ENCODE assay signal across 10 cellular contexts in genomic region chr19:40810160-40810559, GRCh38. TPM values are rescaled to one million over a fixed set of nuclear protein-coding genes. Genes with fewer than 3 reads are reported as not detected.
DNase-seq lines count a peak whose midpoint lies in the region; ATAC-seq and TF ChIP-seq lines count a peak whose summit lies in the region.
"Had no signal": no experiment of that assay in that cellular context is flagged by ENCODE, and none has a peak within 500 bp of the region (broad histone marks: within the 10 kb centered on the region; RNA-seq: fewer than 3 reads in every experiment).

No MANE protein-coding gene starts in this region.

- DNase-seq in activated naive CD4-positive, alpha-beta T cell treated with Interleukin-2 at 50 U/mL for 16 hours, result no peak
- DNase-seq in mammary epithelial cell (no peak), memory B cell (ENCODE audit: low spot score in 2 of 2) (no peak), tibial nerve (ENCODE audit: low spot score in 2 of 2) (no peak), NCI-H1436 treated with DMSO at 0.1 percent for 48 hours (lab: John Stamatoyannopoulos, UW) (no peak), RPMI8226 (no peak)
- no peak for DNase-seq in activated CD4-positive, CD25-positive, alpha-beta regulatory T cell treated with anti-CD3 and anti-CD28 coated beads, Interleukin-2, amount 50 U/mL, for 72 hours
- DNase-seq: NCI-H2171 treated with DMSO at 0.1 percent for 48 hours had no signal

- peak overlapping the region; percentile 35 for H3K27ac Mint-ChIP-seq in activated naive CD4-positive, alpha-beta T cell treated with anti-CD3 and anti-CD28 coated beads, Interleukin-2, amount 50 U/mL, for 24 hours
- H3K27ac Mint-ChIP-seq in memory B cell, result no peak overlapping the region

- H2AFZ ChIP-seq in mammary epithelial cell (ENCODE audit: low read depth, low read length), result no peak overlapping the region

- TF ChIP-seq POLR2A in tibial nerve (IDR thresholded peaks at IDR 0.05), result no peak

- peaks cover 34% of the 10 kb centered on the region for H3K79me2 ChIP-seq in mammary epithelial cell (ENCODE audit: insufficient read depth, low read length)

- H3K9ac ChIP-seq in mammary epithelial cell (ENCODE audit: insufficient read depth, low read length), result no peak overlapping the region

- intact Hi-C loops in mammary epithelial cell (cut with micrococcal nuclease), result no loop called here

- peak overlapping the region; percentile 39 for H3K4me3 Mint-ChIP-seq in activated naive CD4-positive, alpha-beta T cell treated with anti-CD3 and anti-CD28 coated beads, Interleukin-2, amount 50 U/mL, for 24 hours
- H3K4me3 Mint-ChIP-seq in memory B cell, result peak overlapping the region; percentile 33

- H4K20me1 ChIP-seq in mammary epithelial cell (ENCODE audit: insufficient read depth, low read length), result no peaks in the 10 kb centered on the region

- in situ Hi-C loops in mammary epithelial cell (cut with MboI; ENCODE audit: low sequenced_read_pairs in 2 of 2), result loop anchor here (5.0 to 10.0 kb wide), 2 partner anchors 143 to 155 kb away; no protein-coding TSS in a partner anchor

- ATAC-seq in memory B cell (ENCODE audit: low read depth), result no peak

- H3K9me3 ChIP-seq in mammary epithelial cell (replicated peaks; ENCODE audit: insufficient read depth, low read length), result no peaks in the 10 kb centered on the region
- H3K9me3 ChIP-seq in tibial nerve, result no peaks in the 10 kb centered on the region

- peaks cover 66% of the 10 kb centered on the region for H3K4me1 Mint-ChIP-seq in activated naive CD4-positive, alpha-beta T cell treated with anti-CD3 and anti-CD28 coated beads, Interleukin-2, amount 50 U/mL, for 24 hours
- H3K4me1 Mint-ChIP-seq in memory B cell, result peaks cover 46% of the 10 kb centered on the region

- H3K4me2 ChIP-seq in mammary epithelial cell (ENCODE audit: insufficient read depth, low read depth, low read length), result peak overlapping the region; percentile 56

- H3K4me1 ChIP-seq in mammary epithelial cell (ENCODE audit: insufficient read depth, low read length) (peaks cover 32% of the 10 kb centered on the region), tibial nerve (peaks cover 0 to 88% (median 58%) of the 10 kb centered on the region in 4 donors)

- CTCF ChIA-PET in mammary epithelial cell (lab: Charles Lee; ENCODE audit: low non-redundant PET), result no interaction called here

- H3K36me3 Mint-ChIP-seq in activated naive CD4-positive, alpha-beta T cell treated with anti-CD3 and anti-CD28 coated beads, Interleukin-2, amount 50 U/mL, for 24 hours, result peaks cover 3% of the 10 kb centered on the region
- peaks cover 10% of the 10 kb centered on the region for H3K36me3 Mint-ChIP-seq in memory B cell

- peaks cover 9% of the 10 kb centered on the region for H3K36me3 ChIP-seq in mammary epithelial cell (ENCODE audit: insufficient read depth, low read length)
- H3K36me3 ChIP-seq in tibial nerve, result peaks cover 4 to 27% (median 7%) of the 10 kb centered on the region in 3 donors

- H3K27me3 ChIP-seq in mammary epithelial cell (ENCODE audit: insufficient read depth, low read length), result no peaks in the 10 kb centered on the region
- no peaks in the 10 kb centered on the region for H3K27me3 ChIP-seq in tibial nerve

- no TSS peak for BruUV-seq in mammary epithelial cell (replicated peaks; lab: Mats Ljungman, UMichigan)

- 73% methylated on average over 6 of the region's 14 CpGs for WGBS in mammary epithelial cell (ENCODE audit: low coverage, missing lambda C conversion rate)
- 45 to 60% methylated on average over 10 to 14 of the region's 14 CpGs for WGBS in tibial nerve, 2 donors

- TF ChIP-seq CTCF in mammary epithelial cell (conservative IDR thresholded peaks at IDR 0.05 in 1 of 2, IDR thresholded peaks at IDR 0.05 in 1 of 2; ENCODE audit: extremely low read depth in 1 of 2, insufficient read depth in 1 of 2, low read depth in 1 of 2, low read length in 2 of 2) (no peak), tibial nerve (IDR thresholded peaks at IDR 0.05) (no peak)

- H3K27ac ChIP-seq in mammary epithelial cell (ENCODE audit: insufficient read depth, low read depth, low read length), result no peak overlapping the region
- peak overlapping the region; percentile 36 to 89 (median 79) for H3K27ac ChIP-seq in tibial nerve

- no peak overlapping the region for H3K4me3 ChIP-seq in mammary epithelial cell (replicated peaks in 1 of 3; ENCODE audit: insufficient read depth in 1 of 3, low read depth in 2 of 3, low read length in 3 of 3)
- H3K4me3 ChIP-seq in tibial nerve, result peak overlapping the region; percentile 32 to 54 (median 39)

- no peak for TF ChIP-seq EP300 in tibial nerve (IDR thresholded peaks at IDR 0.05)

- no peaks in the 10 kb centered on the region for H3K9me3 Mint-ChIP-seq in activated naive CD4-positive, alpha-beta T cell treated with anti-CD3 and anti-CD28 coated beads, Interleukin-2, amount 50 U/mL, for 24 hours
- no peaks in the 10 kb centered on the region for H3K9me3 Mint-ChIP-seq in memory B cell

- H3K27me3 Mint-ChIP-seq in activated naive CD4-positive, alpha-beta T cell treated with anti-CD3 and anti-CD28 coated beads, Interleukin-2, amount 50 U/mL, for 24 hours, result no peaks in the 10 kb centered on the region
- H3K27me3 Mint-ChIP-seq in memory B cell, result no peaks in the 10 kb centered on the region

- dilution Hi-C loops in mammary epithelial cell (cut with HindIII; ENCODE audit: low sequenced_read_pairs), result no loop called here

RNA-seq across cellular contexts. Expression of gene EGLN2, which starts 11.2 kb away (rescaled TPM):
- total RNA-seq in mammary epithelial cell, result 10 to 100 TPM; 59.7 to 82.3 TPM
- 46.7 TPM for polyA plus RNA-seq in mammary epithelial cell
- polyA minus RNA-seq in mammary epithelial cell, result 134 TPM
- 100 to 1,000 TPM in 3 of 4 donors, 10 to 100 TPM in 1; 93.5 to 134 (median 120) TPM for total RNA-seq in tibial nerve

RNA-seq across cellular contexts. Expression of gene RAB4B, which starts 32.1 kb away (rescaled TPM):
- total RNA-seq in mammary epithelial cell, result 10 to 100 TPM in 1 of 2 donors, 1 to 10 TPM in 1; 9.0 to 23.5 TPM
- 10.0 TPM for polyA plus RNA-seq in mammary epithelial cell
- polyA minus RNA-seq in mammary epithelial cell, result 12.0 TPM
- total RNA-seq in tibial nerve, result 10 to 100 TPM; 38.3 to 66.6 (median 52.0) TPM

RNA-seq across cellular contexts. Expression of gene MIA, which starts 34.8 kb away (rescaled TPM):
- total RNA-seq in mammary epithelial cell, result 100 to 1,000 TPM; 106 to 107 TPM
- polyA plus RNA-seq in mammary epithelial cell, result 166 TPM
- polyA minus RNA-seq in mammary epithelial cell, result 99.5 TPM
- total RNA-seq in tibial nerve, result 100 to 1,000 TPM; 127 to 322 (median 209) TPM
- total RNA-seq: subcutaneous adipose tissue had no signal

RNA-seq across cellular contexts. Expression of gene CYP2A6, which starts 40.1 kb away (rescaled TPM):
- total RNA-seq in mammary epithelial cell, result not detected
- polyA plus RNA-seq in mammary epithelial cell, result not detected
- not detected for polyA minus RNA-seq in mammary epithelial cell
- 1 to 10 TPM in 1 of 4 donors, not detected in 3; 7.3 TPM for total RNA-seq in tibial nerve

RNA-seq across cellular contexts. Expression of gene SNRPA, which starts 59.2 kb away (rescaled TPM):
- 10 to 100 TPM; 28.2 to 99.3 TPM for total RNA-seq in mammary epithelial cell
- polyA plus RNA-seq in mammary epithelial cell, result 117 TPM
- 257 TPM for polyA minus RNA-seq in mammary epithelial cell
- 10 to 100 TPM; 52.8 to 92.7 (median 70.9) TPM for total RNA-seq in tibial nerve

Comparison
In these comparisons a context has a peak if more than half of its experiments do, and no peak if none do; other contexts are left out.
1. H3K4me3 ChIP-seq: peak in tibial nerve (4 of 4); none in mammary epithelial cell (0 of 3).